Comparison of ENCODE assay signal across 16 cellular contexts in the genomic region with DNA sequence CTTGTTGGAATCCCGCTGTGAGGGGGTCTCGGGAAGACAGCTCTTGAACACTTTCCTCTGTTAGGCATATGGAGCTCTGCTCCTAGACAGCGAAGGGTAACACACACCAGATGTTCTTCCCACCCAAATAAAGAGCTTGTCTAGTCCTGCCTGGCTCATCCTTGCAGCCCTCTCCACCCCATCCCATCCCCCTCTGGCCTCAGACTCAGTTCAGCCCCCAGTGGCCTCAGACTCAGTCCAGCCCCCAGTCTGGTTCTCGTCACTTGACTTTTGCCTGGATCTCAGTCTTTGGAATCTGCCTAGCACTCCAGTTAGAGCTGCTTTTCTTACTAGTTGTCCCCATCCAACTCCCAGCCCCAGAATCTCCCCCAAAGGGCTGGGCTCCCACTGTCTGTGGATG. TPM values are rescaled to one million over a fixed set of nuclear protein-coding genes. Genes with fewer than 3 reads are reported as not detected.
"Had no signal": no experiment of that assay in that cellular context is flagged by ENCODE, and none has a peak within 500 bp of the region (broad histone marks: within the 10 kb centered on the region; RNA-seq: fewer than 3 reads in every experiment).

No MANE protein-coding gene starts in this region.

- H3K4me3 ChIP-seq: dorsolateral prefrontal cortex, pancreas, uterus had no signal

- H3K9me3 ChIP-seq: pancreas, uterus had no signal

- H3K27me3 ChIP-seq: uterus had no signal

- ATAC-seq: esophagus mucosa, left colon, WTC11 had no signal

- H3K4me3 Mint-ChIP-seq: activated naive CD8-positive, alpha-beta T cell treated with anti-CD3 and anti-CD28 coated beads, Interleukin-2, amount 10 ng/mL, durations not matched to agents 7 days and 5 days; nephron progenitor cell; WTC11 had no signal

- H3K27ac ChIP-seq: pancreas, uterus had no signal

- DNase-seq: activated CD4-positive, alpha-beta T cell treated with anti-CD3 and anti-CD28 coated beads, Interleukin-2, amount 50 U/mL, for 4 hours; activated naive CD8-positive, alpha-beta T cell treated with anti-CD3 and anti-CD28 coated beads, Interleukin-2, amount 10 ng/mL, durations not matched to agents 7 days and 5 days; activated T-cell treated with anti-CD3 and anti-CD28 coated beads, Interleukin-2, amount 50 U/mL, for 48 hours; aorta; dorsolateral prefrontal cortex; foreskin fibroblast; glutamatergic neuron; left colon; mammary epithelial cell; nephron progenitor cell; pancreas; stimulated activated CD4-positive, alpha-beta T cell treated with anti-CD3 and anti-CD28 coated beads, Interleukin-4, amount 100 ng/mL, for 24 hours; T-helper 1 cell had no signal

- H3K4me1 Mint-ChIP-seq: WTC11 had no signal

- H3K36me3 ChIP-seq: pancreas, uterus had no signal

- H3K4me1 ChIP-seq: pancreas, uterus had no signal

- H3K36me3 Mint-ChIP-seq: WTC11 had no signal

- H3K9me3 Mint-ChIP-seq: activated naive CD8-positive, alpha-beta T cell treated with anti-CD3 and anti-CD28 coated beads, Interleukin-2, amount 10 ng/mL, durations not matched to agents 7 days and 5 days; WTC11 had no signal

- H3K27me3 Mint-ChIP-seq: activated naive CD8-positive, alpha-beta T cell treated with anti-CD3 and anti-CD28 coated beads, Interleukin-2, amount 10 ng/mL, durations not matched to agents 7 days and 5 days had no signal

- H3K27ac Mint-ChIP-seq: nephron progenitor cell, WTC11 had no signal

RNA-seq across cellular contexts. Expression of a gene that starts 14.9 kb away (rescaled TPM):
- total RNA-seq: mammary epithelial cell had no signal
